ENCODE assay signal across 7 cellular contexts in genomic region chr15:75639191-75639708, GRCh38. TPM values are rescaled to one million over a fixed set of nuclear protein-coding genes. Genes with fewer than 3 reads are reported as not detected.
DNase-seq lines count a peak whose midpoint lies in the region; ATAC-seq and TF ChIP-seq lines count a peak whose summit lies in the region.

No MANE protein-coding gene starts in this region.

- CTCF ChIA-PET in activated CD8-positive, alpha-beta T cell treated with anti-CD3 and anti-CD28 coated beads for 36 hours (lab: Charles Lee) = interaction anchor here (0.9 to 5.5 kb wide), 9 partner anchors 9 to 272 kb away, joined by 3 to 37 read pairs (median 7); partner anchors contain the start of genes MAN2C1, PTPN9, SIN3A and SNUPN

- H3K4me3 Mint-ChIP-seq in activated CD8-positive, alpha-beta T cell treated with anti-CD3 and anti-CD28 coated beads for 36 hours = peak overlapping the region; percentile 90

- no peaks in the 10 kb centered on the region for H3K27me3 ChIP-seq in hepatocyte
- H3K27me3 ChIP-seq in spleen (replicated peaks in 1 of 7) = no peaks in the 10 kb centered on the region

- peak overlapping the region; percentile 51 for H2AFZ ChIP-seq in hepatocyte

- H3K4me3 ChIP-seq in hepatocyte = peak overlapping the region; percentile 51
- H3K4me3 ChIP-seq in spleen = peak overlapping the region; percentile 76 to 100 (median 92)

- peak overlapping the region; percentile 89 for H3K4me2 ChIP-seq in hepatocyte

- peaks cover 38% of the 10 kb centered on the region for H3K79me2 ChIP-seq in hepatocyte

- H3K36me3 Mint-ChIP-seq in activated CD8-positive, alpha-beta T cell treated with anti-CD3 and anti-CD28 coated beads for 36 hours (ENCODE audit: low read depth) = peaks cover 25% of the 10 kb centered on the region

- peaks cover 23% of the 10 kb centered on the region for H3K4me1 Mint-ChIP-seq in activated CD8-positive, alpha-beta T cell treated with anti-CD3 and anti-CD28 coated beads for 36 hours (ENCODE audit: low read depth)

- H3K27ac Mint-ChIP-seq in activated CD8-positive, alpha-beta T cell treated with anti-CD3 and anti-CD28 coated beads for 36 hours = peak overlapping the region; percentile 90

- no peak for ATAC-seq in activated CD8-positive, alpha-beta T cell treated with anti-CD3 and anti-CD28 coated beads for 36 hours
- ATAC-seq in GM18909 (IDR thresholded peaks at IDR 0.05; ENCODE audit: poor library complexity, unreplicated experiment) (no peak), HG02970 (IDR thresholded peaks at IDR 0.05; ENCODE audit: low FRiP score, unreplicated experiment) (no peak)

- no peaks in the 10 kb centered on the region for H3K27me3 Mint-ChIP-seq in activated CD8-positive, alpha-beta T cell treated with anti-CD3 and anti-CD28 coated beads for 36 hours

- H3K27ac ChIP-seq in hepatocyte = peak overlapping the region; percentile 93
- H3K27ac ChIP-seq in spleen = peak overlapping the region; percentile 85 to 98 (median 94)

- H3K9me3 Mint-ChIP-seq in activated CD8-positive, alpha-beta T cell treated with anti-CD3 and anti-CD28 coated beads for 36 hours = no peaks in the 10 kb centered on the region

- H3K4me1 ChIP-seq in hepatocyte (ENCODE audit: insufficient read depth) (peaks cover 13% of the 10 kb centered on the region), spleen (peaks cover 21 to 58% (median 46%) of the 10 kb centered on the region in 6 donors)

- H3K9me3 ChIP-seq in hepatocyte (ENCODE audit: low read depth) (no peaks in the 10 kb centered on the region), spleen (no peaks in the 10 kb centered on the region)

- no peak for TF ChIP-seq POLR2A in spleen (IDR thresholded peaks at IDR 0.05)

- peaks cover 6% of the 10 kb centered on the region for H4K20me1 ChIP-seq in hepatocyte (ENCODE audit: insufficient read depth, poor library complexity, severe bottlenecking)

- H3K36me3 ChIP-seq in hepatocyte (replicated peaks; ENCODE audit: insufficient read depth, low read depth) (no peaks in the 10 kb centered on the region), spleen (peaks cover 0 to 13% (median 0%) of the 10 kb centered on the region in 6 donors)

- DNase-seq in HT-29 (ENCODE audit: low spot score) (peak; percentile 58), hepatocyte (ENCODE audit: low spot score) (no peak), spleen (no peak), COLO829 (ENCODE audit: low spot score) (no peak)
- DNase-seq in activated CD8-positive, alpha-beta T cell treated with anti-CD3 and anti-CD28 coated beads for 36 hours = no peak

- WGBS in hepatocyte (ENCODE audit: low lambda C conversion rate, missing lambda C conversion rate) = under 1% methylated on average over 16 of the region's 16 CpGs
- WGBS in spleen, 5 donors = 0 to 2% (median 1%) methylated on average over 15 to 16 of the region's 16 CpGs

- POLR2A ChIA-PET in activated CD8-positive, alpha-beta T cell treated with anti-CD3 and anti-CD28 coated beads for 36 hours (lab: Charles Lee) = interaction anchor here (0.8 to 5.8 kb wide), 11 partner anchors 12 to 271 kb away, joined by 3 to 77 read pairs (median 8); partner anchors contain the start of genes MAN2C1, PTPN9, SIN3A and SNUPN

- TF ChIP-seq CTCF in activated CD8-positive, alpha-beta T cell treated with anti-CD3 and anti-CD28 coated beads for 36 hours (IDR thresholded peaks at IDR 0.05) = no peak
- TF ChIP-seq CTCF in hepatocyte (IDR thresholded peaks at IDR 0.05; ENCODE audit: poor library complexity) (no peak), spleen (IDR thresholded peaks at IDR 0.05 in 8 of 11, conservative IDR thresholded peaks at IDR 0.05 in 3 of 11) (no peak)

- no peaks in the 10 kb centered on the region for H3K9me2 ChIP-seq in hepatocyte (replicated peaks; ENCODE audit: insufficient read depth)

- intact Hi-C loops in activated CD8-positive, alpha-beta T cell treated with anti-CD3 and anti-CD28 coated beads for 36 hours (cut with micrococcal nuclease) = no loop called here
- intact Hi-C loops in spleen (cut with DNase I; ENCODE audit: low total_unique reads) = no loop called here

RNA-seq across cellular contexts. Expression of gene IMP3, which starts 0.8 kb away (rescaled TPM):
- 186 and 250 TPM in 2 replicates for total RNA-seq in HT-29 (2014; rRNA removed; shearing (Covaris generic))
- total RNA-seq in activated CD8-positive, alpha-beta T cell treated with anti-CD3 and anti-CD28 coated beads for 36 hours = 100 to 1,000 TPM; 101 to 105 TPM
- total RNA-seq in hepatocyte (142 and 155 TPM in 2 replicates), spleen (100 to 1,000 TPM in 3 of 7 donors, 10 to 100 TPM in 4; 51.3 to 177 (median 67.6) TPM)
- polyA plus RNA-seq in hepatocyte (117 and 144 TPM in 2 replicates), spleen (100 to 1,000 TPM; 100 to 128 (median 107) TPM)

RNA-seq across cellular contexts. Expression of gene SNX33, which starts 8.5 kb away (rescaled TPM):
- 25.6 and 27.3 TPM in 2 replicates for total RNA-seq in HT-29 (2014; rRNA removed; shearing (Covaris generic))
- 1 to 10 TPM; 1.7 to 1.8 TPM for total RNA-seq in activated CD8-positive, alpha-beta T cell treated with anti-CD3 and anti-CD28 coated beads for 36 hours
- total RNA-seq in hepatocyte = 14.8 and 17.8 TPM in 2 replicates
- polyA plus RNA-seq in hepatocyte = 21.1 and 21.8 TPM in 2 replicates
- total RNA-seq in spleen = 10 to 100 TPM; 10.4 to 22.8 (median 18.3) TPM
- 1 to 10 TPM; 4.3 to 7.8 (median 6.3) TPM for polyA plus RNA-seq in spleen

RNA-seq across cellular contexts. Expression of gene SNUPN, which starts 13.7 kb away (rescaled TPM):
- total RNA-seq in HT-29 (2014; rRNA removed; shearing (Covaris generic)) = 27.2 and 30.6 TPM in 2 replicates
- 10 to 100 TPM; 28.2 to 28.5 TPM for total RNA-seq in activated CD8-positive, alpha-beta T cell treated with anti-CD3 and anti-CD28 coated beads for 36 hours
- 25.2 and 25.6 TPM in 2 replicates for total RNA-seq in hepatocyte
- 28.8 and 33.2 TPM in 2 replicates for polyA plus RNA-seq in hepatocyte
- total RNA-seq in spleen = 10 to 100 TPM; 16.9 to 26.3 (median 22.8) TPM
- 10 to 100 TPM; 16.8 to 24.7 (median 21.3) TPM for polyA plus RNA-seq in spleen
